ENCODE assay signal across 12 cellular contexts in genomic region chr7:90655566-90655965, GRCh38. TPM values are rescaled to one million over a fixed set of nuclear protein-coding genes. Genes with fewer than 3 reads are reported as not detected.
DNase-seq lines count a peak whose midpoint lies in the region; ATAC-seq and TF ChIP-seq lines count a peak whose summit lies in the region.
"Had no signal": no experiment of that assay in that cellular context is flagged by ENCODE, and none has a peak within 500 bp of the region (broad histone marks: within the 10 kb centered on the region; RNA-seq: fewer than 3 reads in every experiment).

No MANE protein-coding gene starts in this region.

- H3K4me3 Mint-ChIP-seq in type B pancreatic cell (no peak overlapping the region), progenitor cell of endocrine pancreas (ENCODE audit: low read depth) (no peak overlapping the region)
- H3K4me3 Mint-ChIP-seq: CD4-positive, CD25-positive, alpha-beta regulatory T cell; nephron had no signal

- H3K27ac Mint-ChIP-seq in type B pancreatic cell: no peak overlapping the region
- H3K27ac Mint-ChIP-seq in progenitor cell of endocrine pancreas: no peak overlapping the region
- H3K27ac Mint-ChIP-seq: CD4-positive, CD25-positive, alpha-beta regulatory T cell had no signal

- ATAC-seq in GM21447 (IDR thresholded peaks at IDR 0.05; ENCODE audit: unreplicated experiment) (peak; percentile 58), HG03175 (IDR thresholded peaks at IDR 0.05; ENCODE audit: unreplicated experiment) (no peak)

- H3K27me3 Mint-ChIP-seq in type B pancreatic cell (no peaks in the 10 kb centered on the region), progenitor cell of endocrine pancreas (no peaks in the 10 kb centered on the region)
- H3K27me3 Mint-ChIP-seq: CD4-positive, CD25-positive, alpha-beta regulatory T cell had no signal

- H3K36me3 Mint-ChIP-seq in type B pancreatic cell (peaks cover 15% of the 10 kb centered on the region), progenitor cell of endocrine pancreas (ENCODE audit: insufficient read depth) (peaks cover 12% of the 10 kb centered on the region)
- H3K36me3 Mint-ChIP-seq: CD4-positive, CD25-positive, alpha-beta regulatory T cell had no signal

- H3K9me3 Mint-ChIP-seq in type B pancreatic cell: peaks cover 12% of the 10 kb centered on the region
- peaks cover 7% of the 10 kb centered on the region for H3K9me3 Mint-ChIP-seq in progenitor cell of endocrine pancreas (ENCODE audit: low read depth)

- no peak for TF ChIP-seq CTCF in AG10803 (conservative IDR thresholded peaks at IDR 0.05; ENCODE audit: low read length)
- TF ChIP-seq CTCF in fibroblast of pulmonary artery (IDR thresholded peaks at IDR 0.05; ENCODE audit: low read length, missing control alignments): no peak
- no peak for TF ChIP-seq CTCF in type B pancreatic cell (conservative IDR thresholded peaks at IDR 0.05)
- TF ChIP-seq CTCF in progenitor cell of endocrine pancreas (IDR thresholded peaks at IDR 0.05; ENCODE audit: unreplicated experiment): no peak

- H3K4me1 Mint-ChIP-seq in type B pancreatic cell (ENCODE audit: unreplicated experiment) (no peaks in the 10 kb centered on the region), progenitor cell of endocrine pancreas (ENCODE audit: low read depth) (peaks cover 18% of the 10 kb centered on the region)
- H3K4me1 Mint-ChIP-seq: CD4-positive, CD25-positive, alpha-beta regulatory T cell had no signal

- DNase-seq in AG10803 (ENCODE audit: low read depth): peak; percentile 86
- DNase-seq in LHCN-M2 (ENCODE audit: low read depth): peak; percentile 80
- peak; percentile 85 for DNase-seq in fibroblast of pulmonary artery (ENCODE audit: low read depth)
- no peak for DNase-seq in type B pancreatic cell (ENCODE audit: extremely low spot score, unreplicated experiment)
- DNase-seq in NCI-H2196 treated with DMSO at 0.1 percent for 48 hours (lab: John Stamatoyannopoulos, UW; ENCODE audit: unreplicated experiment): no peak
- DNase-seq in progenitor cell of endocrine pancreas (ENCODE audit: low spot score, unreplicated experiment): no peak
- DNase-seq: CD4-positive, CD25-positive, alpha-beta regulatory T cell; stimulated activated CD8-positive, alpha-beta memory T cell treated with anti-CD3 and anti-CD28 coated beads, Interleukin-4, amount 100 ng/mL, for 48 hours had no signal

- H3K4me3 ChIP-seq in AG10803 (ENCODE audit: low read length) (no peak overlapping the region), fibroblast of pulmonary artery (replicated peaks; ENCODE audit: low read depth, low read length) (no peak overlapping the region)
- H3K4me3 ChIP-seq: esophagus muscularis mucosa had no signal

RNA-seq across cellular contexts. Expression of gene CDK14, which starts 59.4 kb away (rescaled TPM):
- 23.4 and 23.6 TPM in 2 replicates for total RNA-seq in LHCN-M2 (2014; rRNA removed)
- polyA plus RNA-seq in LHCN-M2 (2012): 8.0 TPM
- total RNA-seq in type B pancreatic cell (ENCODE audit: low replicate concordance): 38.1 and 43.5 TPM in 2 replicates
- total RNA-seq in progenitor cell of endocrine pancreas: 116 and 117 TPM in 2 replicates

Comparison
In these comparisons a context has a peak if more than half of its experiments do, and no peak if none do; other contexts are left out.
1. DNase-seq: peak in AG10803 (single experiment), LHCN-M2 (single experiment) and fibroblast of pulmonary artery (single experiment); none in type B pancreatic cell (single experiment), NCI-H2196 treated with DMSO at 0.1 percent for 48 hours (single experiment) and progenitor cell of endocrine pancreas (single experiment).